In the genomic region with DNA sequence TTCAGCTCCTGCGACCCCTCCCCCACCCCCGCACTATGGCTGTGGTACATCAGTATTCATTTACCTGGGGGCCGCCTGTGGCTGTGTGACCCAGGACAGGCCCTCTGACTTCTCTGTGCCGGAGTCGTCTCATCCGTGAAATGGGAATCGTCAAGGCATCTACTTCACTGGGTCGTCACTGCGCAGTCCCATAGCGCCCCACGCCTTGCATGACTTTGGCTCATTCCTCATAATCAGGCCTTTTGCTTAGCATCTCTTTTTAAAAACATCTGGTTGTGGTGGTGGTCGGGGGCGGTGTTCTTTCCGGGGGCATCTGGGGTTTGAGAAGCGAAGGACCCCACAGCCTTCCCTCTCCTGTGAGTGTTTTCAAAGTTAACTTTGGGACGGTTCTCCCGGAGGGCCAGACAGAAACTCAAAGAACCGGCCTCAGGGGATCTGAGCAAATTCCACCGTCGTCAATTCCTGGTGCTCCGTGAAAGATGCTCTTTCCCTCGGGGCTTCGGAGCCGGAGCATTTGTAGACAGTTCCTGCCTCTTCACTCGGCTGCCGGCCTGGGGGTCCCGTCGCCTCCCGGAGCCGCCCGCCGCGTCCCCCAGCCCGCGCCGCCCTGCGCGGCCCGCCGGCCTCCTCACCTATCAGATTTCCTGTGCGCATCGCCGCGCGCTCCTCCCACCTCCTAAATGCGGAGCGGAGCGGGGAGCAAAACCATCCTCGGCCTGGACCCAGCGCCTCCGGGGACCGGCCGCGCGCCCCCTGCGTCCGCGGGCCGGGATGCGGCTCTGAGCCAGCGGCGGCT, we compare ENCODE assay signal across 11 cellular contexts. TPM values are rescaled to one million over a fixed set of nuclear protein-coding genes. Genes with fewer than 3 reads are reported as not detected.
A peak's percentile ranks its signal among the peaks of the same experiment; 100 is the strongest.
DNase-seq lines count a peak whose midpoint lies in the region; FAIRE-seq and TF ChIP-seq lines count a peak whose summit lies in the region.
"Had no signal": no experiment of that assay in that cellular context is flagged by ENCODE, and none has a peak within 500 bp of the region (broad histone marks: within the 10 kb centered on the region; RNA-seq: fewer than 3 reads in every experiment).

A gene with protein sequence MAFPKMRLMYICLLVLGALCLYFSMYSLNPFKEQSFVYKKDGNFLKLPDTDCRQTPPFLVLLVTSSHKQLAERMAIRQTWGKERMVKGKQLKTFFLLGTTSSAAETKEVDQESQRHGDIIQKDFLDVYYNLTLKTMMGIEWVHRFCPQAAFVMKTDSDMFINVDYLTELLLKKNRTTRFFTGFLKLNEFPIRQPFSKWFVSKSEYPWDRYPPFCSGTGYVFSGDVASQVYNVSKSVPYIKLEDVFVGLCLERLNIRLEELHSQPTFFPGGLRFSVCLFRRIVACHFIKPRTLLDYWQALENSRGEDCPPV (plus strand): TSS at position 708 of the 796 bp plus-strand sequence. CDS start 47,620 bp downstream, outside the sequence.

- H2AFZ ChIP-seq in mesenchymal stem cell (ENCODE audit: low read depth, low read length): no peak within 1 kb of the TSS

- H3K9me3 Mint-ChIP-seq in MCF 10A (ENCODE audit: unreplicated experiment): no peaks in the 10 kb centered on the region

- H3K79me1 ChIP-seq in mesenchymal stem cell (replicated peaks; ENCODE audit: low read length, poor library complexity, severe bottlenecking): peaks cover 18% of the 10 kb centered on the region

- H3K36me3 ChIP-seq in cardiac muscle cell: no peaks in the 10 kb centered on the region
- no peaks in the 10 kb centered on the region for H3K36me3 ChIP-seq in right atrium auricular region
- peaks cover 0 to 4% of the 10 kb centered on the region in 2 experiments for H3K36me3 ChIP-seq in mesenchymal stem cell (ENCODE audit: control insufficient read depth in 1 of 2, insufficient read depth in 2 of 2, low read depth in 1 of 2, low read length in 2 of 2)

- H3K23ac ChIP-seq in mesenchymal stem cell (ENCODE audit: low read length in 2 of 2): no peak within 1 kb of the TSS

- no peak within 1 kb of the TSS for H2BK15ac ChIP-seq in mesenchymal stem cell (ENCODE audit: low read depth, poor library complexity, severe bottlenecking)

- H3K27me3 Mint-ChIP-seq in MCF 10A (ENCODE audit: insufficient read depth, unreplicated experiment): no peaks in the 10 kb centered on the region

- 5% methylated on average over 60 of the region's 62 CpGs for WGBS in mesenchymal stem cell

- H3K4ac ChIP-seq in mesenchymal stem cell (ENCODE audit: low read depth in 1 of 2, low read length in 2 of 2): no peak within 1 kb of the TSS

- peaks cover 10% of the 10 kb centered on the region for H3K4me1 ChIP-seq in cardiac muscle cell (ENCODE audit: low read depth)
- H3K4me1 ChIP-seq in right atrium auricular region: peaks cover 0 to 5% of the 10 kb centered on the region in 2 donors
- peaks cover 18% of the 10 kb centered on the region for H3K4me1 ChIP-seq in mesenchymal stem cell (ENCODE audit: control insufficient read depth, insufficient read depth, low read depth, low read length)

- peak within 1 kb of the TSS; percentile 8 for H2AK5ac ChIP-seq in mesenchymal stem cell (ENCODE audit: low read length, severe bottlenecking)

- FAIRE-seq in urothelium cell line (lab: Jason Lieb, UNC): no peak
- FAIRE-seq: endometrium had no signal

- DNase-seq in cardiac muscle cell (ENCODE audit: low read depth in 1 of 2, low spot score in 1 of 2) (peak in 1 of 2 donors; percentile 91), right atrium auricular region (ENCODE audit: low spot score) (no peak), MCF 10A (ENCODE audit: unreplicated experiment) (no peak), mesenchymal stem cell (peak; percentile 22), urothelium cell line (ENCODE audit: low spot score) (peak; percentile 21), COR-L47 (lab: John Stamatoyannopoulos, UW) (no peak), H4 (ENCODE audit: low spot score) (no peak), occipital lobe (lab: John Stamatoyannopoulos, UW) (no peak)
- DNase-seq: DND-41 had no signal

- BruUV-seq in MCF 10A (replicated peaks; lab: Mats Ljungman, UMichigan): no TSS peak

- H2BK12ac ChIP-seq in mesenchymal stem cell (ENCODE audit: low read length in 2 of 2): no peak within 1 kb of the TSS

- POLR2A ChIA-PET in MCF 10A (lab: Yijun Ruan, JAX): no interaction called here

- H3K9me3 ChIP-seq in cardiac muscle cell (ENCODE audit: low read depth) (no peaks in the 10 kb centered on the region), right atrium auricular region (no peaks in the 10 kb centered on the region), mesenchymal stem cell (ENCODE audit: control insufficient read depth, low read length) (no peaks in the 10 kb centered on the region)

- intact Hi-C loops in MCF 10A (cut with micrococcal nuclease): no loop called here

- peak within 1 kb of the TSS; percentile 12 for H3K4me3 Mint-ChIP-seq in MCF 10A (ENCODE audit: unreplicated experiment)

- no peak within 1 kb of the TSS for H3K18ac ChIP-seq in mesenchymal stem cell (ENCODE audit: low read depth in 1 of 2, low read length in 2 of 2)

- TF ChIP-seq CTCF in cardiac muscle cell (IDR thresholded peaks at IDR 0.05; ENCODE audit: low read depth, low read length) (no peak), right atrium auricular region (IDR thresholded peaks at IDR 0.05) (no peak), MCF 10A (IDR thresholded peaks at IDR 0.05; ENCODE audit: unreplicated experiment) (no peak)

- no peak within 1 kb of the TSS for H4K8ac ChIP-seq in mesenchymal stem cell (ENCODE audit: low read length)

- H3K27ac Mint-ChIP-seq in MCF 10A (ENCODE audit: low read depth, unreplicated experiment): no peak within 1 kb of the TSS

- H3K36me3 Mint-ChIP-seq in MCF 10A (ENCODE audit: insufficient read depth, unreplicated experiment): no peaks in the 10 kb centered on the region

- H4K91ac ChIP-seq in mesenchymal stem cell (ENCODE audit: low read length): no peak within 1 kb of the TSS

- H3K14ac ChIP-seq in mesenchymal stem cell (ENCODE audit: low read length in 2 of 2): no peak within 1 kb of the TSS

- H3K4me3 ChIP-seq in cardiac muscle cell (peak within 1 kb of the TSS; percentile 45), right atrium auricular region (peak within 1 kb of the TSS in 1 of 2 donors; percentile 42), mesenchymal stem cell (ENCODE audit: insufficient read depth in 1 of 2, low read depth in 1 of 2, low read length in 2 of 2) (peak within 1 kb of the TSS; percentile 51 to 73)

- H3K4me1 Mint-ChIP-seq in MCF 10A (ENCODE audit: insufficient read depth, unreplicated experiment): peaks cover 5% of the 10 kb centered on the region

- H3K27ac ChIP-seq in cardiac muscle cell (no peak within 1 kb of the TSS), right atrium auricular region (no peak within 1 kb of the TSS), mesenchymal stem cell (ENCODE audit: low read length, poor library complexity, severe bottlenecking) (peak within 1 kb of the TSS; percentile 46)

- no peak within 1 kb of the TSS for H3K9ac ChIP-seq in mesenchymal stem cell (ENCODE audit: low read length)

- H3K27me3 ChIP-seq in cardiac muscle cell: no peaks in the 10 kb centered on the region
- peaks cover 3 to 5% of the 10 kb centered on the region in 2 donors for H3K27me3 ChIP-seq in right atrium auricular region
- H3K27me3 ChIP-seq in mesenchymal stem cell (ENCODE audit: control insufficient read depth in 1 of 2, insufficient read depth in 1 of 2, low read length in 2 of 2): peaks cover 0 to 63% of the 10 kb centered on the region in 2 experiments

- CTCF ChIA-PET in MCF 10A (lab: Yijun Ruan, JAX): no interaction called here

- H3K4me2 ChIP-seq in mesenchymal stem cell (ENCODE audit: low read length, poor library complexity, severe bottlenecking): peak within 1 kb of the TSS; percentile 93

- H2BK120ac ChIP-seq in mesenchymal stem cell (ENCODE audit: low read depth, low read length): no peak within 1 kb of the TSS

- peak within 1 kb of the TSS; percentile 77 for H2BK5ac ChIP-seq in mesenchymal stem cell (ENCODE audit: low read depth, low read length, poor library complexity, severe bottlenecking)

RNA-seq across cellular contexts. Expression of the gene that starts here (rescaled TPM):
- total RNA-seq in cardiac muscle cell (1.4 and 2.0 TPM in 2 replicates), right atrium auricular region (not detected), MCF 10A (2022) (0.05 TPM in 1 of 2 replicates, not detected in the other), occipital lobe (0.62 TPM)
- 0.40 and 1.1 TPM in 2 replicates for polyA plus RNA-seq in cardiac muscle cell
- 0.07 TPM for polyA plus RNA-seq in mesenchymal stem cell (2013, experiment 1 of 2)
- 0.07 TPM for polyA plus RNA-seq in mesenchymal stem cell (2013, experiment 2 of 2)
- total RNA-seq in H4 (2014; rRNA removed; shearing (Covaris generic)): 0.33 TPM in 2 replicates
- total RNA-seq: T-helper 2 cell treated with Interferon-gamma antibody and Interleukin-4, amounts not matched to agents 100 ng/mL and 5 ng/mL, for 36 hours had no signal

Comparison
In these comparisons a context has a peak if more than half of its experiments do, and no peak if none do; other contexts are left out.
1. DNase-seq: peak in mesenchymal stem cell (single experiment) and urothelium cell line (single experiment); none in right atrium auricular region (single experiment), MCF 10A (single experiment), COR-L47 (single experiment), H4 (single experiment) and occipital lobe (single experiment).